In the genomic region with DNA sequence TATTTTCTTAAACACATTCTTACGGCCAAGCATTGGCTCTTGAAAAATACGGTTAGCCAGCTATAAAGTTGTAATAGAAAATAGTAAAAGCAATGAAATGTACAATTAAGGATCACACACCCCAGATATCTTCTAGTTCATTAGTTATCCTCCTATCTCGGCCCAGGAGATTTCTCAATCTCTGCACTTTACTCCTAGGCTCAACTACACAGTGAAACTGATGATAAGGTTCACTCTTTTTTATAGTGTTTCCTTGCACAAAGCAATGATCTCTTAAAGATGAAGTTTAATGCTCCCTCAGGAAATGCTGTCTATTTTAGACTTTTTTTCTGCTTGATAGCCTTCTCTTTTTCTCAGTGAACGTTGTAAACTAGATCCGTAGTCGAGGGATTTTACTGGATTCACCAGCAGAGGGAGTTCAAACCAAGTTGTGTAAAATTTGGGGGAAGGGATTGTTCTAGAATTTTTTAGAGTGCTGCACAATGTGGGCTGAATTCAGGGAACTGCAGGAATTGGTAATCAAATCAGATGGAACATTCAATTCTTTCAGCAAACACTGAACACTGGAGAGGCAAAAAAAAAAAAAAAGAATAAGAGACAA, we compare ENCODE assay signal across 9 cellular contexts.
DNase-seq lines count a peak whose midpoint lies in the region; ATAC-seq and TF ChIP-seq lines count a peak whose summit lies in the region.
"Had no signal": no experiment of that assay in that cellular context is flagged by ENCODE, and none has a peak within 500 bp of the region (broad histone marks: within the 10 kb centered on the region; RNA-seq: fewer than 3 reads in every experiment).

No MANE protein-coding gene starts in this region.

- no peaks in the 10 kb centered on the region for H3K36me3 ChIP-seq in DND-41 (ENCODE audit: insufficient read depth, low read length)
- H3K36me3 ChIP-seq in body of pancreas (replicated peaks in 1 of 2; ENCODE audit: insufficient read depth in 1 of 2, low read depth in 2 of 2), result no peaks in the 10 kb centered on the region

- TF ChIP-seq POLR2A in body of pancreas (IDR thresholded peaks at IDR 0.05), result no peak

- TF ChIP-seq CTCF in DND-41 (IDR thresholded peaks at IDR 0.05; ENCODE audit: borderline replicate concordance, extremely low read depth, low read length, poor library complexity, severe bottlenecking) (peak; percentile 40), body of pancreas (IDR thresholded peaks at IDR 0.05) (peak; percentile 8 to 46 (median 33)), mesothelial cell of epicardium (IDR thresholded peaks at IDR 0.05; ENCODE audit: unreplicated experiment) (peak; percentile 69)

- H3K4me3 ChIP-seq in DND-41 (ENCODE audit: low read depth in 1 of 2, low read length in 2 of 2), result no peak overlapping the region
- no peak overlapping the region for H3K4me3 ChIP-seq in body of pancreas

- no peak for ATAC-seq in DND-41 (ENCODE audit: insufficient read depth, low read depth)
- no peak for ATAC-seq in body of pancreas
- no peak for ATAC-seq in HG02610 (IDR thresholded peaks at IDR 0.05; ENCODE audit: unreplicated experiment)
- no peak for ATAC-seq in GM21423 (IDR thresholded peaks at IDR 0.05; ENCODE audit: unreplicated experiment)

- H3K9ac ChIP-seq in DND-41 (ENCODE audit: low read depth, low read length), result no peak overlapping the region

- DNase-seq in DND-41, result no peak
- DNase-seq in Kasumi-1 (lab: John Stamatoyannopoulos, UW), result peak; percentile 41 to 50
- DNase-seq in body of pancreas, result peak in 1 of 4 donors; percentile 7
- DNase-seq in mesothelial cell of epicardium (ENCODE audit: low spot score in 2 of 2, unreplicated experiment in 2 of 2), result no peak
- no peak for DNase-seq in hepatic stellate cell (ENCODE audit: low spot score)
- DNase-seq in midbrain (lab: John Stamatoyannopoulos, UW), result no peak
- DNase-seq: activated naive CD4-positive, alpha-beta T cell treated with anti-CD3 and anti-CD28 coated beads for 36 hours had no signal

- H4K20me1 ChIP-seq in DND-41 (ENCODE audit: insufficient read depth, low read length), result no peaks in the 10 kb centered on the region

- no peaks in the 10 kb centered on the region for H3K9me3 ChIP-seq in DND-41 (ENCODE audit: insufficient read depth, low read length, severe bottlenecking)
- no peaks in the 10 kb centered on the region for H3K9me3 ChIP-seq in body of pancreas

- H3K4me2 ChIP-seq in DND-41 (ENCODE audit: insufficient read depth, low read length), result no peak overlapping the region

- no peak overlapping the region for H2AFZ ChIP-seq in DND-41 (ENCODE audit: low read depth, low read length)

- no peak overlapping the region for H3K4me3 Mint-ChIP-seq in mesothelial cell of epicardium
- H3K4me3 Mint-ChIP-seq: activated naive CD4-positive, alpha-beta T cell treated with anti-CD3 and anti-CD28 coated beads for 36 hours had no signal

- H3K27ac ChIP-seq in DND-41 (ENCODE audit: low read length) (no peak overlapping the region), body of pancreas (no peak overlapping the region)

- WGBS in body of pancreas, 2 donors, result 39 to 43% methylated on average over 6 of the region's 6 CpGs

- H3K9me3 Mint-ChIP-seq in mesothelial cell of epicardium, result no peaks in the 10 kb centered on the region

- intact Hi-C loops in body of pancreas (cut with DNase I), result no loop called here

- no peaks in the 10 kb centered on the region for H3K36me3 Mint-ChIP-seq in mesothelial cell of epicardium

- no peaks in the 10 kb centered on the region for H3K79me2 ChIP-seq in DND-41 (ENCODE audit: insufficient read depth, low read length)

- no peak overlapping the region for H3K27ac Mint-ChIP-seq in mesothelial cell of epicardium
- H3K27ac Mint-ChIP-seq: activated naive CD4-positive, alpha-beta T cell treated with anti-CD3 and anti-CD28 coated beads for 36 hours had no signal

- no peaks in the 10 kb centered on the region for H3K4me1 Mint-ChIP-seq in mesothelial cell of epicardium

- H3K27me3 Mint-ChIP-seq in mesothelial cell of epicardium (ENCODE audit: low read depth), result peaks cover 10% of the 10 kb centered on the region

- H3K27me3 ChIP-seq in DND-41 (ENCODE audit: insufficient read depth, low read length, poor library complexity), result no peaks in the 10 kb centered on the region
- no peaks in the 10 kb centered on the region for H3K27me3 ChIP-seq in body of pancreas

- H3K4me1 ChIP-seq in DND-41 (ENCODE audit: insufficient read depth, low read length), result no peaks in the 10 kb centered on the region
- no peaks in the 10 kb centered on the region for H3K4me1 ChIP-seq in body of pancreas

Comparison
In these comparisons a context has a peak if more than half of its experiments do, and no peak if none do; other contexts are left out.
1. DNase-seq: peak in Kasumi-1 (2 of 2); none in DND-41 (single experiment), mesothelial cell of epicardium (0 of 2), hepatic stellate cell (single experiment) and midbrain (single experiment).
2. Peak in every context shown above with its lines, with median percentiles within 50 percentile points of each other: CTCF ChIP-seq.